In the genomic region with DNA sequence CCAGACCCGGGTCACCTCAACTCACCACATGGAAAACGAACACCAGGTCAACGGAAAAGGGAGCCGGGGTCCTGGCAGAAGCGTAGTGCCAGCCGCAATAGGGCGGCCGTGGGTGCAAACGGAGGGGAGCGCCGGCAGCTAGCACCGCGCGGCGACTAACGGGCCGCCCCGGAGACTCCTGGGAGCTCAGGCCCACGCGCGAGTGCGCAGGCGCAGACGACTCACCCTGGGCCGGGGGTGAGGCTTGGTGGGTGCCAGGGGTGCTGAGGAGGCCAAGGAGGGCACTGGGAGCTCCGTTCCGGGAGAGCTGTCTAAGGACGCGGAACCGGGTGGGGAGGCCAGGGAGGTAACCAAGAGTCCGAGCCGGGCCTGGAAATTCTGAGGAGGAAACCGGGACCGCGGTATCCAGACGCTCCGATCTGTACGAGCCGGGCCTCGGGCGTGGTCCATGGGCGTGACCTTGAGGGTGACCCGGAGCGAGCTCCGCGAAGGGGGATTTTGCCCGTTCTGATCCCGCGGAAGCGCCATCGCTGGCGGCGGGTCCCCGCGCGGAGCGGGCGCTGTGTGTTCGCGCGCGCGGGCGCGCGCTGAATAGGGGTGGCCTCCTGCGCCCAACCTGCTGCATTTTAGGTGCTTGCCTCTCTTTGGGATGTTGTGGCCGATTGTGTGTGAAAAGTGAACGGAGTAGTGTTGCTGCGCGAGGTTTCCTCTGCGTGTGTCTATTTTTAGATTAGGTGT, we compare ENCODE assay signal across 9 cellular contexts. TPM values are rescaled to one million over a fixed set of nuclear protein-coding genes. Genes with fewer than 3 reads are reported as not detected.
DNase-seq lines count a peak whose midpoint lies in the region; ATAC-seq, FAIRE-seq and TF ChIP-seq lines count a peak whose summit lies in the region.
"Had no signal": no experiment of that assay in that cellular context is flagged by ENCODE, and none has a peak within 500 bp of the region (broad histone marks: within the 10 kb centered on the region; RNA-seq: fewer than 3 reads in every experiment).

Gene ZNF382, plus strand, starts transcription at position 213 of the 738 bp plus-strand sequence. CDS start 4,602 bp downstream, outside the sequence.

- TF ChIP-seq CTCF in coronary artery (IDR thresholded peaks at IDR 0.05) (no peak), left lung (IDR thresholded peaks at IDR 0.05) (no peak)

- peaks cover 0 to 8% of the 10 kb centered on the region in 2 donors for H3K4me1 ChIP-seq in left lung

- peaks cover 0 to 60% of the 10 kb centered on the region in 2 donors for H3K9me3 ChIP-seq in left lung

- no peak for FAIRE-seq in urothelium cell line (lab: Jason Lieb, UNC)
- FAIRE-seq: islet of Langerhans had no signal

- ATAC-seq in GM21786 (IDR thresholded peaks at IDR 0.05; ENCODE audit: unreplicated experiment) = peak; percentile 55
- ATAC-seq in left lung = peak; percentile 96

- intact Hi-C loops in left lung (cut with DNase I) = no loop called here

- H3K4me3 ChIP-seq in coronary artery (peak within 1 kb of the TSS; percentile 78), left lung (peak within 1 kb of the TSS; percentile 66 to 68)

- DNase-seq in DMS79 (lab: John Stamatoyannopoulos, UW) (peak; percentile 46), NCI-H1105 (lab: John Stamatoyannopoulos, UW) (peak; percentile 27), coronary artery (ENCODE audit: low spot score) (no peak), left lung (peak; percentile 79 to 90), urothelium cell line (ENCODE audit: low spot score) (no peak)
- DNase-seq in activated CD4-positive, alpha-beta T cell treated with anti-CD3 and anti-CD28 coated beads for 48 hours = peak; percentile 92
- DNase-seq in stimulated activated CD4-positive, alpha-beta T cell treated with anti-CD3 and anti-CD28 coated beads, Interleukin-2, amount 100 ng/mL, for 24 hours = peak; percentile 90 to 91

- H3K27ac ChIP-seq in coronary artery (peak within 1 kb of the TSS; percentile 83 to 84), left lung (peak within 1 kb of the TSS; percentile 57 to 74)

- peaks cover 0 to 11% of the 10 kb centered on the region in 2 donors for H3K27me3 ChIP-seq in left lung

- H3K36me3 ChIP-seq in left lung = peaks cover 0 to 18% of the 10 kb centered on the region in 2 donors

RNA-seq across cellular contexts. Expression of gene ZNF382, which starts in this region (rescaled TPM):
- 1 to 10 TPM; 3.4 to 3.5 TPM for total RNA-seq in left lung

Comparison
In these comparisons a context has a peak if more than half of its experiments do, and no peak if none do; other contexts are left out.
1. DNase-seq: peak in DMS79 (single experiment), NCI-H1105 (single experiment), activated CD4-positive, alpha-beta T cell treated with anti-CD3 and anti-CD28 coated beads for 48 hours (single experiment), left lung (2 of 2) and stimulated activated CD4-positive, alpha-beta T cell treated with anti-CD3 and anti-CD28 coated beads, Interleukin-2, amount 100 ng/mL, for 24 hours (2 of 2); none in coronary artery (single experiment) and urothelium cell line (single experiment).